9 cellular contexts compared by ENCODE assay signal in the genomic region with DNA sequence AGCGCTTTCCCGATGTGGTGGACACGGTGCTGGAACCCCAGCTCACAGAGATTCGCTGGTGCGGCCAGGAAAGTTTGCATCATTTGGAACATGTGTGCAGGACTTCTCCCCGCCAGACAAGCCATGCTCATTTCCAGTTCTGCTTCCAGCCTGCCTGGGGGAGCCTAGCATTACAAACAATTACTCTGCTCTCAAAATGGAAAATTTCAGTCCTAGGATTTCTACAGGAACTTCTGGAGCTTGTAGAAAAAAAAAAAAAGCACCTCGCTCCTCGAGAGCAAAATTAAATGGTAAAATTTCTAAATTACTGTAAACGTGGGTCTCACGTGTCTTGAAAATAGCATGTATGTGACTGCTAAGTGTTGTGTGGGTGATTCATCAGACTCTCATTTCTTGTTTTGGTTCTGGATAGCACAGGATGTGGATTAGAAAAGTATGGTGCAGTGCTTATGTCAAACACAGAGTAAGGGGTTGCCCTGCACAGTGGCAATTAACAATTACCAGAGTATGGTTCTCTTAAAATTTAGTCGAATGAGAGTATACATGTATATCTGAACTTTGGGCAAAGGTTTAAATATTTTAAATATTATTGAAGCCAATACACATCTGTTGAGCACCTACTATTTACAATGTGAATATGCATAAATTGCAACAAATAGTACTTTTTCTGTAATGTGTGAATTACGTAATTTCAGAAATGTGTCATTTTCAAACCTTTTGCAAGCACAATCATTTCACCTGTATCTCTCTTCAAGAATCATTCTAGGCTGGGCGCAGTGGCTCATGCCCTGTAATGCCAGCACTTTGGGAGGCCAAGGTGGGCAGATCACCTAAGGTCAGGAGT.
A peak's percentile ranks its signal among the peaks of the same experiment; 100 is the strongest.
DNase-seq lines count a peak whose midpoint lies in the region; ATAC-seq and TF ChIP-seq lines count a peak whose summit lies in the region.
"Had no signal": no experiment of that assay in that cellular context is flagged by ENCODE, and none has a peak within 500 bp of the region (broad histone marks: within the 10 kb centered on the region; RNA-seq: fewer than 3 reads in every experiment).

No MANE protein-coding gene starts in this region.

- H4K20me1 ChIP-seq in GM23338 (replicated peaks; ENCODE audit: insufficient read depth), result no peaks in the 10 kb centered on the region

- 0 out of 2 replicates have a peak, but pooled peaks cover 4% of the 10 kb centered on the region for H3K36me3 ChIP-seq in GM23338 (ENCODE audit: insufficient read depth)
- no peaks in the 10 kb centered on the region for H3K36me3 ChIP-seq in left lung
- H3K36me3 ChIP-seq: upper lobe of left lung had no signal

- H3K9me3 Mint-ChIP-seq in GM23338, result peaks cover 4% of the 10 kb centered on the region; the same call in 1 of the 3 replicates
- no peaks in the 10 kb centered on the region for H3K9me3 Mint-ChIP-seq in activated naive CD8-positive, alpha-beta T cell (ENCODE audit: low read depth)

- no peak for TF ChIP-seq CTCF in GM23338 (conservative IDR thresholded peaks at IDR 0.05; ENCODE audit: low read depth in 2 of 2)
- no peak for TF ChIP-seq CTCF in left lung (IDR thresholded peaks at IDR 0.05)

- H3K79me2 ChIP-seq in GM23338 (replicated peaks; ENCODE audit: insufficient read depth), result no peaks in the 10 kb centered on the region

- H3K27me3 ChIP-seq in GM23338 (ENCODE audit: insufficient read depth) (no peaks in the 10 kb centered on the region), left lung (no peaks in the 10 kb centered on the region)
- H3K27me3 ChIP-seq: upper lobe of left lung had no signal

- intact Hi-C loops in left lung (cut with DNase I), result no loop called here

- no peaks in the 10 kb centered on the region for H3K9me2 ChIP-seq in GM23338 (ENCODE audit: insufficient read depth)

- no peaks in the 10 kb centered on the region for H3F3A ChIP-seq in GM23338 (replicated peaks; ENCODE audit: low read depth)

- no peak overlapping the region for H3K4me2 ChIP-seq in GM23338

- H2AFZ ChIP-seq in GM23338, result peak overlapping the region; percentile 49; the same call in 1 of the 2 replicates

- DNase-seq in AG20443 (ENCODE audit: low spot score), result peak; percentile 68
- no peak for DNase-seq in GM23338 (ENCODE audit: low spot score)
- DNase-seq in left lung, result peak in 1 of 2 donors; percentile 41
- DNase-seq in NCI-H2081 (lab: John Stamatoyannopoulos, UW), result no peak
- DNase-seq: upper lobe of left lung had no signal

- no peak overlapping the region for H3K27ac ChIP-seq in GM23338 (ENCODE audit: low read depth)
- no peak overlapping the region for H3K27ac ChIP-seq in left lung
- H3K27ac ChIP-seq: upper lobe of left lung had no signal

- H3K27me3 Mint-ChIP-seq in GM23338 (ENCODE audit: insufficient read depth, low read depth, poor library complexity), result peaks cover 3% of the 10 kb centered on the region
- H3K27me3 Mint-ChIP-seq in activated naive CD8-positive, alpha-beta T cell, result no peaks in the 10 kb centered on the region

- H3K4me1 Mint-ChIP-seq in GM23338, result peaks cover 13% of the 10 kb centered on the region
- H3K4me1 Mint-ChIP-seq in activated naive CD8-positive, alpha-beta T cell (ENCODE audit: low read depth), result peaks cover 22% of the 10 kb centered on the region

- H3K4me1 ChIP-seq in GM23338 (ENCODE audit: insufficient read depth) (peaks cover 12% of the 10 kb centered on the region; the same call in 1 of the 2 replicates), left lung (no peaks in the 10 kb centered on the region)
- H3K4me1 ChIP-seq: upper lobe of left lung had no signal

- ATAC-seq in GM23338, result no peak
- ATAC-seq in left lung, result peak; percentile 67
- ATAC-seq in HG03196 (IDR thresholded peaks at IDR 0.05; ENCODE audit: unreplicated experiment), result no peak
- no peak for ATAC-seq in GM18519 (IDR thresholded peaks at IDR 0.05; ENCODE audit: low FRiP score, unreplicated experiment)
- ATAC-seq in HG03135 (IDR thresholded peaks at IDR 0.05; ENCODE audit: unreplicated experiment), result no peak

- no peak overlapping the region for H3K4me3 Mint-ChIP-seq in GM23338
- H3K4me3 Mint-ChIP-seq in activated naive CD8-positive, alpha-beta T cell, result no peak overlapping the region

- H3K36me3 Mint-ChIP-seq in GM23338 (ENCODE audit: low read depth), result no peaks in the 10 kb centered on the region; the same call in 1 of the 3 replicates
- peaks cover 3% of the 10 kb centered on the region for H3K36me3 Mint-ChIP-seq in activated naive CD8-positive, alpha-beta T cell

- no peaks in the 10 kb centered on the region for H3K9me3 ChIP-seq in left lung
- H3K9me3 ChIP-seq: upper lobe of left lung had no signal

- H3K4me3 ChIP-seq in GM23338 (no peak overlapping the region), left lung (no peak overlapping the region)
- H3K4me3 ChIP-seq: upper lobe of left lung had no signal

- H3K27ac Mint-ChIP-seq in GM23338, result no peak overlapping the region
- H3K27ac Mint-ChIP-seq in activated naive CD8-positive, alpha-beta T cell, result peak overlapping the region; percentile 69

TF ChIP-seq in GM23338, 12 proteins besides CTCF, POLR2A, EP300 and RAD21 (continues in another document):
- TF ChIP-seq NANOG (IDR thresholded peaks at IDR 0.05; ENCODE audit: borderline replicate concordance) (no peak), STAT1 (IDR thresholded peaks at IDR 0.05; ENCODE audit: unreplicated experiment) (no peak), POLR2AphosphoS5 (IDR thresholded peaks at IDR 0.05; ENCODE audit: low read depth) (no peak), JUNB (IDR thresholded peaks at IDR 0.05; ENCODE audit: unreplicated experiment) (no peak), REST (IDR thresholded peaks at IDR 0.05; ENCODE audit: unreplicated experiment) (no peak), CREB1 (CRISPR knock-in tag; IDR thresholded peaks at IDR 0.05; ENCODE audit: low read depth) (no peak), EZH2phosphoT487 (IDR thresholded peaks at IDR 0.05; ENCODE audit: unreplicated experiment) (no peak)
